ENCODE assay signal across 8 cellular contexts in genomic region chr11:68843052-68843561, GRCh38. TPM values are rescaled to one million over a fixed set of nuclear protein-coding genes. Genes with fewer than 3 reads are reported as not detected.
A peak's percentile ranks its signal among the peaks of the same experiment; 100 is the strongest.
DNase-seq lines count a peak whose midpoint lies in the region; ATAC-seq and TF ChIP-seq lines count a peak whose summit lies in the region.

No MANE protein-coding gene starts in this region.

- no peak for TF ChIP-seq CTCF in kidney epithelial cell (IDR thresholded peaks at IDR 0.05; ENCODE audit: insufficient read depth, low read length, poor library complexity, severe bottlenecking)

- peaks cover 26% of the 10 kb centered on the region for H3K4me1 Mint-ChIP-seq in activated naive CD8-positive, alpha-beta T cell treated with anti-CD3 and anti-CD28 coated beads, Interleukin-2, amount 10 ng/mL, durations not matched to agents 7 days and 5 days

- H3K4me3 Mint-ChIP-seq in activated naive CD8-positive, alpha-beta T cell treated with anti-CD3 and anti-CD28 coated beads, Interleukin-2, amount 10 ng/mL, durations not matched to agents 7 days and 5 days = peak overlapping the region; percentile 97

- H3K9me3 ChIP-seq in NT2/D1 (ENCODE audit: insufficient read depth, low read length) (no peaks in the 10 kb centered on the region), thymus (ENCODE audit: control insufficient read depth) (no peaks in the 10 kb centered on the region)

- POLR2A ChIA-PET in activated naive CD8-positive, alpha-beta T cell treated with anti-CD3 and anti-CD28 coated beads, Interleukin-2, amount 10 ng/mL, durations not matched to agents 7 days and 5 days (lab: Charles Lee) = interaction anchor here (0.6 to 1.7 kb wide), 7 partner anchors 10 to 247 kb away, joined by 3 to 8 read pairs (median 4); partner anchors contain the start of genes IGHMBP2 and MRPL21

- H3K27ac Mint-ChIP-seq in activated naive CD8-positive, alpha-beta T cell treated with anti-CD3 and anti-CD28 coated beads, Interleukin-2, amount 10 ng/mL, durations not matched to agents 7 days and 5 days = peak overlapping the region; percentile 92

- 2% methylated on average over 23 of the region's 23 CpGs for WGBS in thymus

- H3K36me3 ChIP-seq in NT2/D1 (ENCODE audit: insufficient read depth, insufficient read length, low read length) (no peaks in the 10 kb centered on the region), kidney epithelial cell (ENCODE audit: control insufficient read depth, insufficient read depth, low read length) (no peaks in the 10 kb centered on the region), thymus (ENCODE audit: control insufficient read depth, insufficient read depth) (no peaks in the 10 kb centered on the region)

- ATAC-seq in activated naive CD8-positive, alpha-beta T cell treated with anti-CD3 and anti-CD28 coated beads, Interleukin-2, amount 10 ng/mL, durations not matched to agents 7 days and 5 days (ENCODE audit: low read depth) = no peak
- no peak for ATAC-seq in HG03095 (IDR thresholded peaks at IDR 0.05; ENCODE audit: unreplicated experiment)

- H3K27me3 ChIP-seq in NT2/D1 (ENCODE audit: insufficient read depth, insufficient read length) (peaks cover 78% of the 10 kb centered on the region), kidney epithelial cell (ENCODE audit: control insufficient read depth, insufficient read depth, low read length) (peaks cover 32% of the 10 kb centered on the region), thymus (ENCODE audit: control insufficient read depth, insufficient read depth) (peaks cover 2% of the 10 kb centered on the region)

- H3K9ac ChIP-seq in NT2/D1 (ENCODE audit: insufficient read length, low read depth) = peak overlapping the region; percentile 64

- H3K4me3 ChIP-seq in NT2/D1 (ENCODE audit: insufficient read length, low read depth) (peak overlapping the region; percentile 21), kidney epithelial cell (ENCODE audit: low read depth, low read length) (peak overlapping the region; percentile 4), thymus (ENCODE audit: low read length) (peak overlapping the region; percentile 89)

- no peaks in the 10 kb centered on the region for H3K9me3 Mint-ChIP-seq in activated naive CD8-positive, alpha-beta T cell treated with anti-CD3 and anti-CD28 coated beads, Interleukin-2, amount 10 ng/mL, durations not matched to agents 7 days and 5 days

- H3K36me3 Mint-ChIP-seq in activated naive CD8-positive, alpha-beta T cell treated with anti-CD3 and anti-CD28 coated beads, Interleukin-2, amount 10 ng/mL, durations not matched to agents 7 days and 5 days = no peaks in the 10 kb centered on the region

- peaks cover 8% of the 10 kb centered on the region for H3K27me3 Mint-ChIP-seq in activated naive CD8-positive, alpha-beta T cell treated with anti-CD3 and anti-CD28 coated beads, Interleukin-2, amount 10 ng/mL, durations not matched to agents 7 days and 5 days

- H3K4me1 ChIP-seq in NT2/D1 (ENCODE audit: insufficient read depth, insufficient read length) (peaks cover 2% of the 10 kb centered on the region), thymus (ENCODE audit: control insufficient read depth, insufficient read depth, low read length) (peaks cover 32% of the 10 kb centered on the region)

- DNase-seq in EH (ENCODE audit: low read depth) = peak; percentile 64
- DNase-seq in NT2/D1 (ENCODE audit: low read depth, low spot score) = no peak
- DNase-seq in activated naive CD8-positive, alpha-beta T cell treated with anti-CD3 and anti-CD28 coated beads, Interleukin-2, amount 10 ng/mL, durations not matched to agents 7 days and 5 days = peak; percentile 55
- DNase-seq in kidney epithelial cell (ENCODE audit: low read depth) = no peak
- no peak for DNase-seq in epidermal melanocyte (ENCODE audit: insufficient read length, low spot score)
- DNase-seq in NCI-H1436 treated with DMSO at 0.1 percent for 48 hours (lab: John Stamatoyannopoulos, UW) = no peak

- H3K27ac ChIP-seq in thymus (ENCODE audit: low read depth) = peak overlapping the region; percentile 36

RNA-seq across cellular contexts. Expression of gene CPT1A, which starts 1.4 kb away (rescaled TPM):
- 10 to 100 TPM; 47.1 to 52.2 TPM for total RNA-seq in activated naive CD8-positive, alpha-beta T cell treated with anti-CD3 and anti-CD28 coated beads, Interleukin-2, amount 10 ng/mL, durations not matched to agents 7 days and 5 days
- total RNA-seq in kidney epithelial cell = 14.0 and 15.4 TPM in 2 replicates
- polyA plus RNA-seq in thymus = 19.0 TPM

Comparison
In these comparisons a context has a peak if more than half of its experiments do, and no peak if none do; other contexts are left out.
1. DNase-seq: peak in EH (single experiment) and activated naive CD8-positive, alpha-beta T cell treated with anti-CD3 and anti-CD28 coated beads, Interleukin-2, amount 10 ng/mL, durations not matched to agents 7 days and 5 days (single experiment); none in NT2/D1 (single experiment), kidney epithelial cell (single experiment), epidermal melanocyte (single experiment) and NCI-H1436 treated with DMSO at 0.1 percent for 48 hours (single experiment).
2. H3K4me3 ChIP-seq: peak in every context shown above with its lines; median percentile 89 in thymus; 21 in NT2/D1; 4 in kidney epithelial cell.